Comparison of ENCODE assay signal across 1 cellular context in the genomic region with DNA sequence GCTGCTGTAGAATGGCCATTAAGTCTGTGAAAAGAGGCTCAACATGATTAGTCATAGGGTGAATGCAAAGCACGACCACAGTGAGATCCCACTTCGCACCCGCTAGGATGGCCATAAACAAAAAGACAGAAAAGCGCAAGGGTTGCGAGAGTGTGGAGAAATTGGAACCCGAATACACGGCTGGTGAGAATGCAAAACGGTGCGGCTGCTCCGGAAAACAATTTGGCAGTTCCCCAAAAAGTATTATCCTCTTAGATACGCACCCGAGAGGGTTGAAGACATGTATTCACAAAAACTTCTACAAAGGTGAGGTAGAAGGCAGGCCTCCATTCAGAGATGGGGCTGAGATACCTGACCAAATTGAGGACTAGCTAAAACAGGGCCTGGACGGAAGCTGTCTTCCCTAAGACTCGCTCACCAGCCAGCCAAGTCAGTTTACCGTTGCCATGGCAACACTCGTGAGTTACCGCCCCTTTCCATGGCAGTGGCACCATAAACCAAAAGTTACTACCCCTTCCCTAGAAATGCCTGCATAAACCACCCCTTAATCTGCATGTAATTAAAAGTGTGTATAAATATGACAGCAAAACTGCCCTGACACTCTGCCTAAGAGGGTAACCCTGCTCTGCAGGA.
TF ChIP-seq lines count a peak whose summit lies in the region.

No MANE protein-coding gene starts in this region.

TF ChIP-seq in K562, 482 proteins besides CTCF, POLR2A, EP300 and RAD21 (continued from another document):
- TF ChIP-seq, protein P1, sequence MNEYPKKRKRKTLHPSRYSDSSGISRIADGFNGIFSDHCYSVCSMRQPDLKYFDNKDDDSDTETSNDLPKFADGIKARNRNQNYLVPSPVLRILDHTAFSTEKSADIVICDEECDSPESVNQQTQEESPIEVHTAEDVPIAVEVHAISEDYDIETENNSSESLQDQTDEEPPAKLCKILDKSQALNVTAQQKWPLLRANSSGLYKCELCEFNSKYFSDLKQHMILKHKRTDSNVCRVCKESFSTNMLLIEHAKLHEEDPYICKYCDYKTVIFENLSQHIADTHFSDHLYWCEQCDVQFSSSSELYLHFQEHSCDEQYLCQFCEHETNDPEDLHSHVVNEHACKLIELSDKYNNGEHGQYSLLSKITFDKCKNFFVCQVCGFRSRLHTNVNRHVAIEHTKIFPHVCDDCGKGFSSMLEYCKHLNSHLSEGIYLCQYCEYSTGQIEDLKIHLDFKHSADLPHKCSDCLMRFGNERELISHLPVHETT (CRISPR knock-in tag; conservative IDR thresholded peaks at IDR 0.05 in 1 of 2, IDR thresholded peaks at IDR 0.05 in 1 of 2) = no peak
- TF ChIP-seq MIER1 (IDR thresholded peaks at IDR 0.05; ENCODE audit: low read depth) = 0 out of 2 replicates have a peak, but pooled peaks have one; percentile 14
- TF ChIP-seq BMI1 (IDR thresholded peaks at IDR 0.05; ENCODE audit: low read length) = peak; percentile 42; the same call in 1 of the 2 replicates
